Comparison of ENCODE assay signal across 10 cellular contexts in genomic region chr5:23977996-23978395, GRCh38.
DNase-seq lines count a peak whose midpoint lies in the region; ATAC-seq, FAIRE-seq and TF ChIP-seq lines count a peak whose summit lies in the region.
"Had no signal": no experiment of that assay in that cellular context is flagged by ENCODE, and none has a peak within 500 bp of the region (broad histone marks: within the 10 kb centered on the region; RNA-seq: fewer than 3 reads in every experiment).

No MANE protein-coding gene starts in this region.

- H3K4me2 ChIP-seq in KMS-11 (no peak overlapping the region), GM12878 (ENCODE audit: control insufficient read depth, insufficient read depth) (no peak overlapping the region), neural progenitor cell (no peak overlapping the region)

- H3K36me3 ChIP-seq in KMS-11 (ENCODE audit: insufficient read depth) (no peaks in the 10 kb centered on the region), GM12878 (ENCODE audit: control insufficient read depth in 2 of 2, insufficient read depth in 2 of 2, low read length in 1 of 2) (no peaks in the 10 kb centered on the region), neural progenitor cell (no peaks in the 10 kb centered on the region)
- H3K36me3 ChIP-seq: heart right ventricle had no signal

- H3K9ac ChIP-seq in KMS-11 = no peak overlapping the region
- H3K9ac ChIP-seq in GM12878 (ENCODE audit: control insufficient read depth, insufficient read depth, low read length) = no peak overlapping the region
- H3K9ac ChIP-seq in neural progenitor cell = no peak overlapping the region

- TF ChIP-seq CTCF in activated CD8-positive, alpha-beta T cell treated with anti-CD3 and anti-CD28 coated beads for 36 hours (IDR thresholded peaks at IDR 0.05) = peak; percentile 33
- TF ChIP-seq CTCF in KMS-11 (conservative IDR thresholded peaks at IDR 0.05; ENCODE audit: low read depth, low read length) (peak; percentile 64), GM12878 (IDR thresholded peaks at IDR 0.05 in 2 of 3, conservative IDR thresholded peaks at IDR 0.05 in 1 of 3; ENCODE audit: control insufficient read depth in 2 of 3, extremely low read depth in 1 of 3, insufficient read depth in 1 of 3, low read depth in 3 of 3, low read length in 3 of 3) (peak; percentile 27 to 40 (median 31); a peak in 3 of 6 replicates), neural progenitor cell (IDR thresholded peaks at IDR 0.05) (peak; percentile 79)

- no peaks in the 10 kb centered on the region for H3K79me2 ChIP-seq in KMS-11 (ENCODE audit: insufficient read depth, low read depth)
- no peaks in the 10 kb centered on the region for H3K79me2 ChIP-seq in GM12878 (ENCODE audit: control insufficient read depth, insufficient read depth, low read length)
- H3K79me2 ChIP-seq in neural progenitor cell (ENCODE audit: low read depth) = no peaks in the 10 kb centered on the region

- H2AFZ ChIP-seq in KMS-11 (ENCODE audit: low read depth) (no peak overlapping the region), GM12878 (ENCODE audit: control insufficient read depth, low read depth, low read length) (no peak overlapping the region), neural progenitor cell (replicated peaks) (peak overlapping the region; percentile 47)

- no peak for TF ChIP-seq POLR2A in GM12878 (IDR thresholded peaks at IDR 0.05; ENCODE audit: low read depth, low read length)

- H4K20me1 ChIP-seq in KMS-11 (ENCODE audit: insufficient read depth) (no peaks in the 10 kb centered on the region), GM12878 (ENCODE audit: control insufficient read depth, insufficient read depth) (no peaks in the 10 kb centered on the region), neural progenitor cell (ENCODE audit: low read depth) (no peaks in the 10 kb centered on the region)

- peaks cover 27% of the 10 kb centered on the region for H3K9me3 Mint-ChIP-seq in activated CD8-positive, alpha-beta T cell treated with anti-CD3 and anti-CD28 coated beads for 36 hours
- peaks cover 23% of the 10 kb centered on the region for H3K9me3 Mint-ChIP-seq in activated CD8-positive, alpha-beta T cell treated with anti-CD3 and anti-CD28 coated beads, Interleukin-2, amount 10 ng/mL, durations not matched to agents 7 days and 5 days (ENCODE audit: insufficient read depth)
- H3K9me3 Mint-ChIP-seq in neural progenitor cell = peaks cover 18% of the 10 kb centered on the region
- H3K9me3 Mint-ChIP-seq in naive thymus-derived CD8-positive, alpha-beta T cell = peaks cover 15 to 57% (median 33%) of the 10 kb centered on the region in 9 donors

- H3K36me3 Mint-ChIP-seq in activated CD8-positive, alpha-beta T cell treated with anti-CD3 and anti-CD28 coated beads for 36 hours (ENCODE audit: low read depth) = no peaks in the 10 kb centered on the region
- no peaks in the 10 kb centered on the region for H3K36me3 Mint-ChIP-seq in activated CD8-positive, alpha-beta T cell treated with anti-CD3 and anti-CD28 coated beads, Interleukin-2, amount 10 ng/mL, durations not matched to agents 7 days and 5 days (ENCODE audit: low read depth)
- no peaks in the 10 kb centered on the region for H3K36me3 Mint-ChIP-seq in neural progenitor cell
- H3K36me3 Mint-ChIP-seq in naive thymus-derived CD8-positive, alpha-beta T cell = peaks cover 0 to 29% (median 0%) of the 10 kb centered on the region in 3 donors
- H3K36me3 Mint-ChIP-seq: stimulated activated effector memory CD8-positive, alpha-beta T cell treated with anti-CD3 and anti-CD28 coated beads, Interleukin-12 subunit alpha, Interleukin-12 subunit beta, amount 100 ng/mL, for 72 hours had no signal

- TF ChIP-seq EP300 in GM12878 (IDR thresholded peaks at IDR 0.05; ENCODE audit: borderline replicate concordance in 1 of 2, control insufficient read depth in 1 of 2, low read depth in 2 of 2, low read length in 2 of 2) = no peak

- DNase-seq in activated CD8-positive, alpha-beta T cell treated with anti-CD3 and anti-CD28 coated beads for 36 hours = peak; percentile 32
- no peak for DNase-seq in activated CD8-positive, alpha-beta T cell treated with anti-CD3 and anti-CD28 coated beads, Interleukin-2, amount 10 ng/mL, durations not matched to agents 7 days and 5 days
- no peak for DNase-seq in GM12878 (ENCODE audit: low read depth, low spot score)
- peak; percentile 83 for DNase-seq in neural progenitor cell (ENCODE audit: low spot score)
- no peak for DNase-seq in naive thymus-derived CD8-positive, alpha-beta T cell
- DNase-seq in D341Med (ENCODE audit: low spot score) = no peak
- DNase-seq: heart right ventricle had no signal

- H3F3A ChIP-seq in neural progenitor cell (ENCODE audit: low read depth) = no peaks in the 10 kb centered on the region

- H3K4me1 Mint-ChIP-seq in activated CD8-positive, alpha-beta T cell treated with anti-CD3 and anti-CD28 coated beads for 36 hours (ENCODE audit: low read depth) = no peaks in the 10 kb centered on the region
- H3K4me1 Mint-ChIP-seq in activated CD8-positive, alpha-beta T cell treated with anti-CD3 and anti-CD28 coated beads, Interleukin-2, amount 10 ng/mL, durations not matched to agents 7 days and 5 days (ENCODE audit: low read depth) = no peaks in the 10 kb centered on the region
- H3K4me1 Mint-ChIP-seq in neural progenitor cell = no peaks in the 10 kb centered on the region
- H3K4me1 Mint-ChIP-seq in naive thymus-derived CD8-positive, alpha-beta T cell = no peaks in the 10 kb centered on the region
- H3K4me1 Mint-ChIP-seq: stimulated activated effector memory CD8-positive, alpha-beta T cell treated with anti-CD3 and anti-CD28 coated beads, Interleukin-12 subunit alpha, Interleukin-12 subunit beta, amount 100 ng/mL, for 72 hours had no signal

- 9% methylated on average over 4 of the region's 4 CpGs for WGBS in GM12878 (ENCODE audit: insufficient coverage, insufficient replicate concordance, low lambda C conversion rate, missing lambda C conversion rate)

- H3K4me1 ChIP-seq in KMS-11 (ENCODE audit: low read depth, poor library complexity, severe bottlenecking) (no peaks in the 10 kb centered on the region), GM12878 (ENCODE audit: control insufficient read depth, insufficient read depth, low read length) (no peaks in the 10 kb centered on the region), neural progenitor cell (no peaks in the 10 kb centered on the region)
- H3K4me1 ChIP-seq: heart right ventricle had no signal

- H3K27me3 ChIP-seq in KMS-11 (ENCODE audit: insufficient read depth, low read depth) (no peaks in the 10 kb centered on the region), GM12878 (replicated peaks in 1 of 2; ENCODE audit: control insufficient read depth in 2 of 2, insufficient read depth in 2 of 2, low read length in 1 of 2) (no peaks in the 10 kb centered on the region), neural progenitor cell (no peaks in the 10 kb centered on the region)
- H3K27me3 ChIP-seq: heart right ventricle had no signal

- BruUV-seq in GM12878 (replicated peaks; lab: Mats Ljungman, UMichigan) = no TSS peak

- ATAC-seq in activated CD8-positive, alpha-beta T cell treated with anti-CD3 and anti-CD28 coated beads for 36 hours = no peak
- no peak for ATAC-seq in activated CD8-positive, alpha-beta T cell treated with anti-CD3 and anti-CD28 coated beads, Interleukin-2, amount 10 ng/mL, durations not matched to agents 7 days and 5 days
- ATAC-seq in GM12878 (peak; percentile 91), GM18909 (IDR thresholded peaks at IDR 0.05; ENCODE audit: poor library complexity, unreplicated experiment) (no peak)
- ATAC-seq in naive thymus-derived CD8-positive, alpha-beta T cell = no peak
- ATAC-seq: heart right ventricle; stimulated activated effector memory CD8-positive, alpha-beta T cell treated with anti-CD3 and anti-CD28 coated beads, Interleukin-12 subunit alpha, Interleukin-12 subunit beta, amount 100 ng/mL, for 72 hours had no signal

- intact Hi-C loops in activated CD8-positive, alpha-beta T cell treated with anti-CD3 and anti-CD28 coated beads for 36 hours (cut with micrococcal nuclease) = no loop called here
- intact Hi-C loops in GM12878 (cut with micrococcal nuclease; ENCODE audit: unreplicated experiment) = loop anchor here (2.0 kb wide), 1 partner anchor 131 kb away; no protein-coding TSS in a partner anchor

- RAD21 ChIA-PET in GM12878 (lab: Charles Lee; ENCODE audit: unreplicated experiment) = no interaction called here

- POLR2A ChIA-PET in activated CD8-positive, alpha-beta T cell treated with anti-CD3 and anti-CD28 coated beads for 36 hours (lab: Charles Lee) = no interaction called here
- POLR2A ChIA-PET in activated CD8-positive, alpha-beta T cell treated with anti-CD3 and anti-CD28 coated beads, Interleukin-2, amount 10 ng/mL, durations not matched to agents 7 days and 5 days (lab: Charles Lee) = interaction anchor here (0.6 kb wide), 1 partner anchor 38 kb away, joined by 3 read pairs; no protein-coding TSS in a partner anchor
- POLR2A ChIA-PET in GM12878 (lab: Charles Lee) = no interaction called here
- POLR2A ChIA-PET in naive thymus-derived CD8-positive, alpha-beta T cell (lab: Charles Lee) = no interaction called here

- TF ChIP-seq RAD21 in GM12878 (IDR thresholded peaks at IDR 0.05; ENCODE audit: insufficient read depth, low read depth, low read length) = 0 out of 2 replicates have a peak, but pooled peaks have one; percentile 11

- H3K4me3 ChIP-seq in KMS-11 (IDR thresholded peaks at IDR 0.05; ENCODE audit: insufficient read depth, low read depth, low read length) = no peak overlapping the region
- H3K4me3 ChIP-seq in GM12878 = no peak overlapping the region
- no peak overlapping the region for H3K4me3 ChIP-seq in neural progenitor cell
- H3K4me3 ChIP-seq: heart right ventricle had no signal

- CTCF ChIA-PET in activated CD8-positive, alpha-beta T cell treated with anti-CD3 and anti-CD28 coated beads for 36 hours (lab: Charles Lee) = interaction anchor here (0.6 to 0.9 kb wide), 2 partner anchors 12 to 134 kb away, joined by 3 read pairs; no protein-coding TSS in a partner anchor
- CTCF ChIA-PET in activated CD8-positive, alpha-beta T cell treated with anti-CD3 and anti-CD28 coated beads, Interleukin-2, amount 10 ng/mL, durations not matched to agents 7 days and 5 days (lab: Charles Lee) = no interaction called here
- CTCF ChIA-PET in GM12878 (lab: Yijun Ruan, JAX) = interaction anchor here (0.7 to 2.2 kb wide), 4 partner anchors 15 to 310 kb away, joined by 3 to 9 read pairs (median 4); no protein-coding TSS in a partner anchor

- H3K27ac ChIP-seq in KMS-11 (no peak overlapping the region), GM12878 (ENCODE audit: control insufficient read depth, insufficient read depth) (no peak overlapping the region), neural progenitor cell (no peak overlapping the region)
- H3K27ac ChIP-seq: heart right ventricle had no signal

- no peak overlapping the region for H3K4me3 Mint-ChIP-seq in activated CD8-positive, alpha-beta T cell treated with anti-CD3 and anti-CD28 coated beads for 36 hours
- H3K4me3 Mint-ChIP-seq in activated CD8-positive, alpha-beta T cell treated with anti-CD3 and anti-CD28 coated beads, Interleukin-2, amount 10 ng/mL, durations not matched to agents 7 days and 5 days = no peak overlapping the region
- H3K4me3 Mint-ChIP-seq in neural progenitor cell = no peak overlapping the region
- no peak overlapping the region for H3K4me3 Mint-ChIP-seq in naive thymus-derived CD8-positive, alpha-beta T cell
- H3K4me3 Mint-ChIP-seq: stimulated activated effector memory CD8-positive, alpha-beta T cell treated with anti-CD3 and anti-CD28 coated beads, Interleukin-12 subunit alpha, Interleukin-12 subunit beta, amount 100 ng/mL, for 72 hours had no signal

- H3K9me3 ChIP-seq in GM12878 (replicated peaks; ENCODE audit: control insufficient read depth, insufficient read depth, low read length) = no peaks in the 10 kb centered on the region; the same call in 2 of the 3 replicates
- no peaks in the 10 kb centered on the region for H3K9me3 ChIP-seq in neural progenitor cell (ENCODE audit: low read depth)

- in situ Hi-C loops in GM12878 (cut with MboI) = no loop called here

- H3K27me3 Mint-ChIP-seq in activated CD8-positive, alpha-beta T cell treated with anti-CD3 and anti-CD28 coated beads for 36 hours = no peaks in the 10 kb centered on the region
- no peaks in the 10 kb centered on the region for H3K27me3 Mint-ChIP-seq in activated CD8-positive, alpha-beta T cell treated with anti-CD3 and anti-CD28 coated beads, Interleukin-2, amount 10 ng/mL, durations not matched to agents 7 days and 5 days (ENCODE audit: low read depth)
- H3K27me3 Mint-ChIP-seq in neural progenitor cell (ENCODE audit: insufficient read depth, low read depth) = no peaks in the 10 kb centered on the region
- H3K27me3 Mint-ChIP-seq in naive thymus-derived CD8-positive, alpha-beta T cell = no peaks in the 10 kb centered on the region

- SMC1A ChIA-PET in GM12878 (lab: Charles Lee; ENCODE audit: uncharacterized antibody, unreplicated experiment) = interaction anchor here (1.1 to 1.2 kb wide), 2 partner anchors 15 to 23 kb away, joined by 3 read pairs; no protein-coding TSS in a partner anchor

- no peak for FAIRE-seq in GM12878 (lab: Jason Lieb, UNC)

- H3K27ac Mint-ChIP-seq in activated CD8-positive, alpha-beta T cell treated with anti-CD3 and anti-CD28 coated beads for 36 hours = no peak overlapping the region
- H3K27ac Mint-ChIP-seq in activated CD8-positive, alpha-beta T cell treated with anti-CD3 and anti-CD28 coated beads, Interleukin-2, amount 10 ng/mL, durations not matched to agents 7 days and 5 days = no peak overlapping the region
- no peak overlapping the region for H3K27ac Mint-ChIP-seq in neural progenitor cell
- H3K27ac Mint-ChIP-seq in naive thymus-derived CD8-positive, alpha-beta T cell = no peak overlapping the region
- H3K27ac Mint-ChIP-seq: stimulated activated effector memory CD8-positive, alpha-beta T cell treated with anti-CD3 and anti-CD28 coated beads, Interleukin-12 subunit alpha, Interleukin-12 subunit beta, amount 100 ng/mL, for 72 hours had no signal

Comparison
In these comparisons a context has a peak if more than half of its experiments do, and no peak if none do; other contexts are left out.
1. DNase-seq: peak in activated CD8-positive, alpha-beta T cell treated with anti-CD3 and anti-CD28 coated beads for 36 hours (single experiment) and neural progenitor cell (single experiment); none in activated CD8-positive, alpha-beta T cell treated with anti-CD3 and anti-CD28 coated beads, Interleukin-2, amount 10 ng/mL, durations not matched to agents 7 days and 5 days (single experiment), GM12878 (single experiment), naive thymus-derived CD8-positive, alpha-beta T cell (0 of 10) and D341Med (single experiment).
2. Peak in every context shown above with its lines, with median percentiles within 50 percentile points of each other: CTCF ChIP-seq.